In genomic region chr2:64344999-64345576, GRCh38 we compare ENCODE assay signal across 23 cellular contexts.
DNase-seq lines count a peak whose midpoint lies in the region; ATAC-seq, FAIRE-seq and TF ChIP-seq lines count a peak whose summit lies in the region.
"Had no signal": no experiment of that assay in that cellular context is flagged by ENCODE, and none has a peak within 500 bp of the region (broad histone marks: within the 10 kb centered on the region; RNA-seq: fewer than 3 reads in every experiment).

No MANE protein-coding gene starts in this region.

- H3K27ac Mint-ChIP-seq in activated T-cell treated with anti-CD3 and anti-CD28 coated beads, Interleukin-2, amount 50 U/mL, for 72 hours, result peak overlapping the region; percentile 54
- H3K27ac Mint-ChIP-seq in naive thymus-derived CD4-positive, alpha-beta T cell, result no peak overlapping the region
- H3K27ac Mint-ChIP-seq: CD8-positive, alpha-beta T cell had no signal

- no peak overlapping the region for H3K4me3 Mint-ChIP-seq in activated T-cell treated with anti-CD3 and anti-CD28 coated beads, Interleukin-2, amount 50 U/mL, for 72 hours
- no peak overlapping the region for H3K4me3 Mint-ChIP-seq in naive thymus-derived CD4-positive, alpha-beta T cell
- H3K4me3 Mint-ChIP-seq: CD8-positive, alpha-beta T cell had no signal

- no peak overlapping the region for H3K4ac ChIP-seq in trophoblast cell (ENCODE audit: low read depth, low read length)

- no peak for TF ChIP-seq CTCF in GM12878 (IDR thresholded peaks at IDR 0.05 in 2 of 3, conservative IDR thresholded peaks at IDR 0.05 in 1 of 3; ENCODE audit: control insufficient read depth in 2 of 3, extremely low read depth in 1 of 3, insufficient read depth in 1 of 3, low read depth in 3 of 3, low read length in 3 of 3)

- no peak overlapping the region for H2AFZ ChIP-seq in GM12878 (ENCODE audit: control insufficient read depth, low read depth, low read length)
- no peak overlapping the region for H2AFZ ChIP-seq in trophoblast cell (ENCODE audit: insufficient read depth, low read length, poor library complexity)

- no peak overlapping the region for H2BK5ac ChIP-seq in trophoblast cell (ENCODE audit: low read depth, low read length, poor library complexity)

- no peak overlapping the region for H3K18ac ChIP-seq in trophoblast cell (ENCODE audit: low read length)

- no peaks in the 10 kb centered on the region for H3K9me3 ChIP-seq in GM12878 (replicated peaks; ENCODE audit: control insufficient read depth, insufficient read depth, low read length)
- H3K9me3 ChIP-seq in trophoblast cell (ENCODE audit: insufficient read depth, low read depth, low read length), result no peaks in the 10 kb centered on the region
- no peaks in the 10 kb centered on the region for H3K9me3 ChIP-seq in naive thymus-derived CD4-positive, alpha-beta T cell (ENCODE audit: control insufficient read depth in 2 of 3, low read length in 3 of 3)

- FAIRE-seq in GM12878 (lab: Jason Lieb, UNC), result no peak
- FAIRE-seq: H54 had no signal

- no peak overlapping the region for H2BK12ac ChIP-seq in trophoblast cell (ENCODE audit: low read length)

- H3K36me3 Mint-ChIP-seq in activated T-cell treated with anti-CD3 and anti-CD28 coated beads, Interleukin-2, amount 50 U/mL, for 72 hours (ENCODE audit: insufficient read depth in 2 of 2), result no peaks in the 10 kb centered on the region
- no peaks in the 10 kb centered on the region for H3K36me3 Mint-ChIP-seq in naive thymus-derived CD4-positive, alpha-beta T cell
- H3K36me3 Mint-ChIP-seq: CD8-positive, alpha-beta T cell had no signal

- no peak for TF ChIP-seq RAD21 in GM12878 (IDR thresholded peaks at IDR 0.05; ENCODE audit: insufficient read depth, low read depth, low read length)

- no peaks in the 10 kb centered on the region for H3K9me3 Mint-ChIP-seq in activated T-cell treated with anti-CD3 and anti-CD28 coated beads, Interleukin-2, amount 50 U/mL, for 72 hours
- H3K9me3 Mint-ChIP-seq in naive thymus-derived CD4-positive, alpha-beta T cell, result no peaks in the 10 kb centered on the region
- H3K9me3 Mint-ChIP-seq: CD8-positive, alpha-beta T cell had no signal

- H3K9ac ChIP-seq in GM12878 (ENCODE audit: control insufficient read depth, insufficient read depth, low read length), result no peak overlapping the region
- no peak overlapping the region for H3K9ac ChIP-seq in trophoblast cell (ENCODE audit: low read length)

- ATAC-seq in activated T-cell treated with anti-CD3 and anti-CD28 coated beads, Interleukin-2, amount 50 U/mL, for 72 hours (replicated peaks in 1 of 2), result no peak
- no peak for ATAC-seq in GM12878
- peak; percentile 34 for ATAC-seq in left lobe of liver
- no peak for ATAC-seq in naive thymus-derived CD4-positive, alpha-beta T cell
- no peak for ATAC-seq in HG02610 (IDR thresholded peaks at IDR 0.05; ENCODE audit: unreplicated experiment)
- ATAC-seq: CD8-positive, alpha-beta T cell had no signal

- no peak overlapping the region for H4K12ac ChIP-seq in trophoblast cell (ENCODE audit: low read depth, low read length)

- H3K27me3 ChIP-seq in GM12878 (replicated peaks in 1 of 2; ENCODE audit: control insufficient read depth in 2 of 2, insufficient read depth in 2 of 2, low read length in 1 of 2) (no peaks in the 10 kb centered on the region), trophoblast cell (ENCODE audit: insufficient read depth, low read length) (no peaks in the 10 kb centered on the region)
- no peaks in the 10 kb centered on the region for H3K27me3 ChIP-seq in naive thymus-derived CD4-positive, alpha-beta T cell (ENCODE audit: control insufficient read depth in 2 of 2, insufficient read depth in 2 of 2, low read length in 2 of 2)

- RAD21 ChIA-PET in GM12878 (lab: Charles Lee; ENCODE audit: unreplicated experiment), result no interaction called here

- H3K79me1 ChIP-seq in trophoblast cell (ENCODE audit: low read length), result no peaks in the 10 kb centered on the region

- H3K79me2 ChIP-seq in GM12878 (ENCODE audit: control insufficient read depth, insufficient read depth, low read length) (no peaks in the 10 kb centered on the region), trophoblast cell (ENCODE audit: control insufficient read depth, insufficient read depth, low read length, poor library complexity) (no peaks in the 10 kb centered on the region)

- no peak overlapping the region for H4K91ac ChIP-seq in trophoblast cell (ENCODE audit: low read depth, low read length)

- in situ Hi-C loops in GM12878 (cut with MboI), result no loop called here

- TF ChIP-seq EP300 in GM12878 (IDR thresholded peaks at IDR 0.05; ENCODE audit: borderline replicate concordance in 1 of 2, control insufficient read depth in 1 of 2, low read depth in 2 of 2, low read length in 2 of 2), result no peak

- H4K8ac ChIP-seq in trophoblast cell (ENCODE audit: low read depth, low read length), result peak overlapping the region; percentile 29

- H3K27ac ChIP-seq in GM12878 (ENCODE audit: control insufficient read depth, insufficient read depth) (no peak overlapping the region), trophoblast cell (ENCODE audit: low read depth, low read length) (no peak overlapping the region)
- no peak overlapping the region for H3K27ac ChIP-seq in naive thymus-derived CD4-positive, alpha-beta T cell (ENCODE audit: low read depth, low read length)
- H3K27ac ChIP-seq: HL-60 had no signal

- H3K14ac ChIP-seq in trophoblast cell (ENCODE audit: low read length), result no peak overlapping the region

- H3K36me3 ChIP-seq in GM12878 (ENCODE audit: control insufficient read depth in 2 of 2, insufficient read depth in 2 of 2, low read length in 1 of 2), result no peaks in the 10 kb centered on the region
- no peaks in the 10 kb centered on the region for H3K36me3 ChIP-seq in trophoblast cell (ENCODE audit: control insufficient read depth in 1 of 2, insufficient read depth in 2 of 2, low read length in 2 of 2)
- no peaks in the 10 kb centered on the region for H3K36me3 ChIP-seq in naive thymus-derived CD4-positive, alpha-beta T cell (ENCODE audit: control insufficient read depth in 2 of 3, insufficient read depth in 3 of 3, low read length in 3 of 3)

- no peak overlapping the region for H2AK5ac ChIP-seq in trophoblast cell (ENCODE audit: low read length)

- WGBS in GM12878 (ENCODE audit: insufficient coverage, insufficient replicate concordance, low lambda C conversion rate, missing lambda C conversion rate), result 4% methylated on average over 1 of the region's 1 CpG
- WGBS in trophoblast cell (ENCODE audit: extremely low coverage, insufficient coverage, insufficient read length), result no CpG with 5 or more reads among the region's 1 CpG

- H3K4me1 ChIP-seq in GM12878 (ENCODE audit: control insufficient read depth, insufficient read depth, low read length) (no peaks in the 10 kb centered on the region), trophoblast cell (ENCODE audit: control insufficient read depth in 1 of 2, insufficient read depth in 2 of 2, low read length in 2 of 2) (no peaks in the 10 kb centered on the region)
- H3K4me1 ChIP-seq in naive thymus-derived CD4-positive, alpha-beta T cell (ENCODE audit: control insufficient read depth in 2 of 2, insufficient read depth in 2 of 2, low read length in 2 of 2), result no peaks in the 10 kb centered on the region

- no peak for TF ChIP-seq POLR2A in GM12878 (IDR thresholded peaks at IDR 0.05; ENCODE audit: low read depth, low read length)

- CTCF ChIA-PET in GM12878 (lab: Yijun Ruan, JAX), result interaction anchor here (1.7 to 6.8 kb wide), 2 partner anchors 15 to 143 kb away, joined by 7 to 53 read pairs; no protein-coding TSS in a partner anchor
- CTCF ChIA-PET in naive thymus-derived CD4-positive, alpha-beta T cell (lab: Charles Lee), result interaction anchor here (0.7 to 2.0 kb wide), 2 partner anchors 14 to 17 kb away, joined by 3 to 10 read pairs; no protein-coding TSS in a partner anchor

- no peak overlapping the region for H3K4me3 ChIP-seq in GM12878
- no peak overlapping the region for H3K4me3 ChIP-seq in trophoblast cell (ENCODE audit: low read depth, low read length)
- no peak overlapping the region for H3K4me3 ChIP-seq in naive thymus-derived CD4-positive, alpha-beta T cell (ENCODE audit: low read length)

- H3K27me3 Mint-ChIP-seq in activated T-cell treated with anti-CD3 and anti-CD28 coated beads, Interleukin-2, amount 50 U/mL, for 72 hours (ENCODE audit: low read depth), result peaks cover 24% of the 10 kb centered on the region
- H3K27me3 Mint-ChIP-seq in naive thymus-derived CD4-positive, alpha-beta T cell, result peaks cover 0 to 17% (median 4%) of the 10 kb centered on the region in 5 donors

- no peak for DNase-seq in activated T-cell treated with anti-CD3 and anti-CD28 coated beads, Interleukin-2, amount 50 U/mL, for 72 hours
- no peak for DNase-seq in activated T-cell treated with anti-CD3 and anti-CD28 coated beads, Interleukin-2, amount 50 U/mL, for 1 hour
- no peak for DNase-seq in GM12878 (ENCODE audit: low read depth, low spot score)
- DNase-seq in left lobe of liver (ENCODE audit: low spot score), result no peak
- no peak for DNase-seq in trophoblast cell
- DNase-seq in naive thymus-derived CD4-positive, alpha-beta T cell, result no peak
- no peak for DNase-seq in stimulated activated CD4-positive, alpha-beta T cell treated with anti-CD3 and anti-CD28 coated beads, Interleukin-2, amount 100 ng/mL, for 24 hours
- DNase-seq: 8988T; AML-193; C1 segment of cervical spinal cord; CD8-positive, alpha-beta T cell; DND-41; NCI-H1694; NCI-H2081; NCI-H2171; NCI-H345; NCI-H524 treated with DMSO at 0.1 percent for 48 hours; NCI-H82; PC-3; Right ventricle myocardium superior had no signal

- H3K4me2 ChIP-seq in GM12878 (ENCODE audit: control insufficient read depth, insufficient read depth), result no peak overlapping the region
- no peak overlapping the region for H3K4me2 ChIP-seq in trophoblast cell (ENCODE audit: low read length)

- POLR2A ChIA-PET in GM12878 (lab: Charles Lee), result interaction anchor here (1.4 kb wide), 1 partner anchor 15 kb away, joined by 4 read pairs; no protein-coding TSS in a partner anchor
- POLR2A ChIA-PET in naive thymus-derived CD4-positive, alpha-beta T cell (lab: Charles Lee), result no interaction called here

- intact Hi-C loops in GM12878 (cut with micrococcal nuclease; ENCODE audit: unreplicated experiment), result no loop called here
- intact Hi-C loops in naive thymus-derived CD4-positive, alpha-beta T cell (cut with micrococcal nuclease), result no loop called here

- BruUV-seq in GM12878 (replicated peaks; lab: Mats Ljungman, UMichigan), result no TSS peak

- no peaks in the 10 kb centered on the region for H3K4me1 Mint-ChIP-seq in activated T-cell treated with anti-CD3 and anti-CD28 coated beads, Interleukin-2, amount 50 U/mL, for 72 hours (ENCODE audit: low read depth)
- no peaks in the 10 kb centered on the region for H3K4me1 Mint-ChIP-seq in naive thymus-derived CD4-positive, alpha-beta T cell

- no peak overlapping the region for H2BK120ac ChIP-seq in trophoblast cell (ENCODE audit: insufficient read depth, low read length, poor library complexity)

- SMC1A ChIA-PET in GM12878 (lab: Charles Lee; ENCODE audit: uncharacterized antibody, unreplicated experiment), result interaction anchor here (0.6 to 1.4 kb wide), 3 partner anchors 15 to 400 kb away, joined by 3 to 7 read pairs (median 3); no protein-coding TSS in a partner anchor

- no peaks in the 10 kb centered on the region for H4K20me1 ChIP-seq in GM12878 (ENCODE audit: control insufficient read depth, insufficient read depth)

- no peak overlapping the region for H3K23ac ChIP-seq in trophoblast cell (ENCODE audit: low read length)

TF ChIP-seq in GM12878, 131 proteins besides CTCF, POLR2A, EP300 and RAD21 (continues in another document):
- TF ChIP-seq LARP7 (IDR thresholded peaks at IDR 0.05) (no peak), HCFC1 (IDR thresholded peaks at IDR 0.05; ENCODE audit: low read length) (peak; percentile 37; the same call in 1 of the 2 replicates)
